Comparison of ENCODE assay signal across 8 cellular contexts in genomic region chr5:115542076-115542475, GRCh38. TPM values are rescaled to one million over a fixed set of nuclear protein-coding genes. Genes with fewer than 3 reads are reported as not detected.
DNase-seq lines count a peak whose midpoint lies in the region; ATAC-seq, FAIRE-seq and TF ChIP-seq lines count a peak whose summit lies in the region.

No MANE protein-coding gene starts in this region.

- CTCF ChIA-PET in CD8-positive, alpha-beta memory T cell (lab: Charles Lee): no interaction called here

- no peak for TF ChIP-seq POLR2A in H54 (IDR thresholded peaks at IDR 0.05; ENCODE audit: low read depth, low read length)

- peaks cover 0 to 2% of the 10 kb centered on the region in 2 donors for H3K27me3 Mint-ChIP-seq in CD8-positive, alpha-beta memory T cell
- peaks cover 5% of the 10 kb centered on the region for H3K27me3 Mint-ChIP-seq in neural progenitor cell (ENCODE audit: insufficient read depth, low read depth)

- no peak for FAIRE-seq in H54 (lab: Jason Lieb, UNC)

- peaks cover 21% of the 10 kb centered on the region for H3F3A ChIP-seq in neural progenitor cell (ENCODE audit: low read depth)

- H3K9ac ChIP-seq in neural progenitor cell: peak overlapping the region; percentile 93

- no peaks in the 10 kb centered on the region for H3K27me3 ChIP-seq in CD8-positive, alpha-beta memory T cell (ENCODE audit: insufficient read depth, low read length, poor library complexity, severe bottlenecking)
- no peaks in the 10 kb centered on the region for H3K27me3 ChIP-seq in neural progenitor cell

- H4K20me1 ChIP-seq in neural progenitor cell (ENCODE audit: low read depth): peaks cover 65% of the 10 kb centered on the region

- H3K9me3 Mint-ChIP-seq in CD8-positive, alpha-beta memory T cell: peaks cover 0 to 6% (median 0%) of the 10 kb centered on the region in 5 donors
- H3K9me3 Mint-ChIP-seq in neural progenitor cell: peaks cover 11% of the 10 kb centered on the region

- H3K9me3 ChIP-seq in CD8-positive, alpha-beta memory T cell (ENCODE audit: low read length): no peaks in the 10 kb centered on the region
- no peaks in the 10 kb centered on the region for H3K9me3 ChIP-seq in neural progenitor cell (ENCODE audit: low read depth)

- H3K4me3 ChIP-seq in CD8-positive, alpha-beta memory T cell (ENCODE audit: low read length): peak overlapping the region; percentile 74
- H3K4me3 ChIP-seq in coronary artery (peak overlapping the region; percentile 87), neural progenitor cell (peak overlapping the region; percentile 71)

- H3K4me2 ChIP-seq in neural progenitor cell: peak overlapping the region; percentile 96

- no peak for DNase-seq in CD8-positive, alpha-beta memory T cell
- peak; percentile 34 for DNase-seq in M059J (ENCODE audit: low read depth)
- DNase-seq in coronary artery (ENCODE audit: low spot score): no peak
- no peak for DNase-seq in neural progenitor cell (ENCODE audit: low spot score)
- DNase-seq in H54 (ENCODE audit: insufficient read length, low spot score): no peak
- no peak for DNase-seq in ecto neural progenitor cell (ENCODE audit: low spot score)

- peak overlapping the region; percentile 1 for H3K27ac ChIP-seq in CD8-positive, alpha-beta memory T cell (ENCODE audit: low read depth, low read length)
- H3K27ac ChIP-seq in coronary artery (peak overlapping the region in 1 of 2 donors; percentile 100), neural progenitor cell (no peak overlapping the region)

- peaks cover 4% of the 10 kb centered on the region for H3K36me3 ChIP-seq in CD8-positive, alpha-beta memory T cell (ENCODE audit: insufficient read depth, low read length)
- peaks cover 6% of the 10 kb centered on the region for H3K36me3 ChIP-seq in neural progenitor cell

- H3K36me3 Mint-ChIP-seq in CD8-positive, alpha-beta memory T cell: peaks cover 19 to 64% (median 24%) of the 10 kb centered on the region in 3 donors
- peaks cover 45% of the 10 kb centered on the region for H3K36me3 Mint-ChIP-seq in neural progenitor cell

- H3K27ac Mint-ChIP-seq in CD8-positive, alpha-beta memory T cell: peak overlapping the region in 5 of 8 donors; percentile 15 to 98 (median 93)
- H3K27ac Mint-ChIP-seq in neural progenitor cell: no peak overlapping the region

- peaks cover 72% of the 10 kb centered on the region for H3K79me2 ChIP-seq in neural progenitor cell (ENCODE audit: low read depth)

- H3K4me3 Mint-ChIP-seq in CD8-positive, alpha-beta memory T cell: peak overlapping the region; percentile 94 to 100 (median 97)
- peak overlapping the region; percentile 99 for H3K4me3 Mint-ChIP-seq in neural progenitor cell

- peaks cover 69 to 76% (median 75%) of the 10 kb centered on the region in 3 donors for H3K4me1 Mint-ChIP-seq in CD8-positive, alpha-beta memory T cell
- peaks cover 34% of the 10 kb centered on the region for H3K4me1 Mint-ChIP-seq in neural progenitor cell

- no peak overlapping the region for H2AFZ ChIP-seq in neural progenitor cell (replicated peaks)

- TF ChIP-seq CTCF in coronary artery (IDR thresholded peaks at IDR 0.05) (no peak), neural progenitor cell (IDR thresholded peaks at IDR 0.05) (no peak)

- peaks cover 67% of the 10 kb centered on the region for H3K4me1 ChIP-seq in CD8-positive, alpha-beta memory T cell (ENCODE audit: insufficient read depth, low read length)
- H3K4me1 ChIP-seq in neural progenitor cell: peaks cover 37% of the 10 kb centered on the region

- no peak for ATAC-seq in HG03378 (IDR thresholded peaks at IDR 0.05; ENCODE audit: unreplicated experiment)
- no peak for ATAC-seq in GM21786 (IDR thresholded peaks at IDR 0.05; ENCODE audit: unreplicated experiment)

- POLR2A ChIA-PET in CD8-positive, alpha-beta memory T cell (lab: Charles Lee): no interaction called here

RNA-seq across cellular contexts. Expression of gene FEM1C, which starts 2.5 kb away (rescaled TPM):
- total RNA-seq in CD8-positive, alpha-beta memory T cell: 10 to 100 TPM; 14.1 to 14.7 TPM
- polyA plus RNA-seq in CD8-positive, alpha-beta memory T cell: 2.9 TPM
- total RNA-seq in M059J (2014; rRNA removed; shearing (Covaris generic)): 19.9 and 22.5 TPM in 2 replicates
- 20.2 and 28.7 TPM in 2 replicates for total RNA-seq in neural progenitor cell (ENCODE audit: low replicate concordance)
